In the genomic region with DNA sequence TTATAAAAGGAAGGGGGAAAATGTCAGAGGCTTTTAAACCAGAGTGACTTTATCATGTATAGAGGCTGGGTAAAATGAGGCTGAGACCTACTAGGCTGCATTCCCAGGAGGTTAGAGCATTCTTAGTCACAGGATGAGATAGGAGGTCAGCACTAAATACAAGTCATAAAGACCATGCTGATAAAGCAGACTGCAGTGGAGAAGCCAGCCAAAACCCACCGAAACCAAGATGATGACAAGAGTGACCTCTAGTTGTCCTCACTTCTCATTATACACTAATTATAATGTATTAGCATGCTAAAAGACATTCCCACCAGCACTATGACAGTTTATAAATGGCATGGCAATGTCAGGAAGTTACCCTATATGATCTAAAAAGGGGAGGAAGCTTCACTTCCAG, we compare ENCODE assay signal across 18 cellular contexts.
"Had no signal": no experiment of that assay in that cellular context is flagged by ENCODE, and none has a peak within 500 bp of the region (broad histone marks: within the 10 kb centered on the region; RNA-seq: fewer than 3 reads in every experiment).

No MANE protein-coding gene starts in this region.

- H3K9me3 Mint-ChIP-seq: mesothelial cell of epicardium; natural killer cell treated with Interleukin-12 subunit alpha and Interleukin-12 subunit beta and Interleukin-15 and Interleukin-18, amount 100 ng/mL, for 72 hours; stimulated activated effector memory CD8-positive, alpha-beta T cell treated with anti-CD3 and anti-CD28 coated beads, Interleukin-12 subunit alpha, Interleukin-12 subunit beta, amount 100 ng/mL, for 72 hours had no signal

- H3K27ac ChIP-seq: heart left ventricle, neural progenitor cell, ovary, right lobe of liver, tibial nerve, upper lobe of right lung, vagina had no signal

- ATAC-seq: heart left ventricle; left lobe of liver; natural killer cell treated with Interleukin-12 subunit alpha and Interleukin-12 subunit beta and Interleukin-15 and Interleukin-18, amount 100 ng/mL, for 72 hours; stimulated activated effector memory CD8-positive, alpha-beta T cell treated with anti-CD3 and anti-CD28 coated beads, Interleukin-12 subunit alpha, Interleukin-12 subunit beta, amount 100 ng/mL, for 72 hours; stimulated activated naive CD8-positive, alpha-beta T cell treated with anti-CD3 and anti-CD28 coated beads, Interleukin-15, Interleukin-2, amounts not matched to agents 100 U/mL and 50 U/mL, for 24 hours; upper lobe of right lung had no signal

- H3K27ac Mint-ChIP-seq: mesothelial cell of epicardium; natural killer cell treated with Interleukin-12 subunit alpha and Interleukin-12 subunit beta and Interleukin-15 and Interleukin-18, amount 100 ng/mL, for 72 hours; neural progenitor cell; stimulated activated effector memory CD8-positive, alpha-beta T cell treated with anti-CD3 and anti-CD28 coated beads, Interleukin-12 subunit alpha, Interleukin-12 subunit beta, amount 100 ng/mL, for 72 hours had no signal

- H3K4me3 Mint-ChIP-seq: mesothelial cell of epicardium; natural killer cell treated with Interleukin-12 subunit alpha and Interleukin-12 subunit beta and Interleukin-15 and Interleukin-18, amount 100 ng/mL, for 72 hours; neural progenitor cell; stimulated activated effector memory CD8-positive, alpha-beta T cell treated with anti-CD3 and anti-CD28 coated beads, Interleukin-12 subunit alpha, Interleukin-12 subunit beta, amount 100 ng/mL, for 72 hours had no signal

- H2AFZ ChIP-seq: neural progenitor cell had no signal

- H3K36me3 ChIP-seq: heart left ventricle, neural progenitor cell, ovary, right lobe of liver, tibial nerve, upper lobe of right lung, vagina had no signal

- H3K4me1 ChIP-seq: right lobe of liver, tibial nerve, upper lobe of right lung, vagina had no signal

- H3K4me1 Mint-ChIP-seq: stimulated activated effector memory CD8-positive, alpha-beta T cell treated with anti-CD3 and anti-CD28 coated beads, Interleukin-12 subunit alpha, Interleukin-12 subunit beta, amount 100 ng/mL, for 72 hours had no signal

- H3K9me3 ChIP-seq: heart left ventricle, ovary, right lobe of liver, tibial nerve, upper lobe of right lung, vagina had no signal

- DNase-seq: foreskin melanocyte; heart left ventricle; hippocampal formation; kidney glomerular epithelial cell; nucleus accumbens; ovary; right lobe of liver; stimulated activated CD4-positive, alpha-beta T cell treated with anti-CD3 and anti-CD28 coated beads, Interleukin-4, amount 100 ng/mL, for 1 hour; stimulated activated CD8-positive, alpha-beta memory T cell treated with anti-CD3 and anti-CD28 coated beads, Interleukin-4, amount 100 ng/mL, for 48 hours; stimulated activated naive CD8-positive, alpha-beta T cell treated with anti-CD3 and anti-CD28 coated beads, Interleukin-15, Interleukin-2, amounts not matched to agents 100 U/mL and 50 U/mL, for 24 hours; upper lobe of right lung had no signal

- H3K4me3 ChIP-seq: heart left ventricle, neural progenitor cell, ovary, right lobe of liver, tibial nerve, upper lobe of right lung, vagina had no signal

- H3K27me3 ChIP-seq: heart left ventricle, neural progenitor cell, ovary, right lobe of liver, tibial nerve, upper lobe of right lung, vagina had no signal

- H3K36me3 Mint-ChIP-seq: mesothelial cell of epicardium; natural killer cell treated with Interleukin-12 subunit alpha and Interleukin-12 subunit beta and Interleukin-15 and Interleukin-18, amount 100 ng/mL, for 72 hours; neural progenitor cell; stimulated activated effector memory CD8-positive, alpha-beta T cell treated with anti-CD3 and anti-CD28 coated beads, Interleukin-12 subunit alpha, Interleukin-12 subunit beta, amount 100 ng/mL, for 72 hours had no signal

- H3K9ac ChIP-seq: neural progenitor cell had no signal

- H3K4me2 ChIP-seq: neural progenitor cell had no signal
